Comparison of ENCODE assay signal across 27 cellular contexts in genomic region chr6:153063936-153064335, GRCh38.
"Had no signal": no experiment of that assay in that cellular context is flagged by ENCODE, and none has a peak within 500 bp of the region (broad histone marks: within the 10 kb centered on the region; RNA-seq: fewer than 3 reads in every experiment).

No MANE protein-coding gene starts in this region.

- H3K27me3 ChIP-seq: neural progenitor cell, ovary, right lobe of liver, sigmoid colon, suprapubic skin, testis, tibial artery, transverse colon, vagina had no signal

- H3K4me3 Mint-ChIP-seq: naive thymus-derived CD4-positive, alpha-beta T cell; natural killer cell; nephron; neural progenitor cell; stimulated activated memory B cell treated with anti-CD40 and anti-IgM and Interleukin-4, amounts not matched to agents 10 μg/mL and 1 μg/mL and 100 μg/mL, for 72 hours; stimulated activated naive CD8-positive, alpha-beta T cell treated with anti-CD3 and anti-CD28 coated beads, Interleukin-15, amount 100 ng/mL, for 72 hours; type B pancreatic cell had no signal

- H3K9me3 ChIP-seq: ovary, prostate gland, right lobe of liver, sigmoid colon, suprapubic skin, testis, vagina had no signal

- H3K36me3 Mint-ChIP-seq: stimulated activated memory B cell treated with anti-CD40 and anti-IgM and Interleukin-4, amounts not matched to agents 10 μg/mL and 1 μg/mL and 100 μg/mL, for 72 hours; type B pancreatic cell had no signal

- H3K27ac ChIP-seq: neural progenitor cell, ovary, prostate gland, right lobe of liver, sigmoid colon, suprapubic skin, testis, tibial artery, transverse colon, vagina had no signal

- H3K27ac Mint-ChIP-seq: natural killer cell; nephron; neural progenitor cell; stimulated activated memory B cell treated with anti-CD40 and anti-IgM and Interleukin-4, amounts not matched to agents 10 μg/mL and 1 μg/mL and 100 μg/mL, for 72 hours; stimulated activated naive CD8-positive, alpha-beta T cell treated with anti-CD3 and anti-CD28 coated beads, Interleukin-15, amount 100 ng/mL, for 72 hours; type B pancreatic cell had no signal

- H3K4me3 ChIP-seq: neural progenitor cell, ovary, prostate gland, right lobe of liver, sigmoid colon, suprapubic skin, testis, tibial artery, transverse colon, vagina had no signal

- ATAC-seq: naive thymus-derived CD4-positive, alpha-beta T cell; natural killer cell; right cardiac atrium; right lobe of liver; stimulated activated memory B cell treated with anti-CD40 and anti-IgM and Interleukin-4, amounts not matched to agents 10 μg/mL and 1 μg/mL and 100 μg/mL, for 72 hours; stimulated activated naive CD8-positive, alpha-beta T cell treated with anti-CD3 and anti-CD28 coated beads, Interleukin-15, amount 100 ng/mL, for 72 hours; stimulated activated naive CD8-positive, alpha-beta T cell treated with anti-CD3 and anti-CD28 coated beads, Interleukin-15, Interleukin-2, amounts not matched to agents 100 U/mL and 50 U/mL, for 24 hours had no signal

- H3K4me1 ChIP-seq: prostate gland, right lobe of liver, sigmoid colon, suprapubic skin, testis, tibial artery, transverse colon, vagina had no signal

- H3K36me3 ChIP-seq: ovary, prostate gland, right lobe of liver, sigmoid colon, suprapubic skin, tibial artery, transverse colon, vagina had no signal

- H3K27me3 Mint-ChIP-seq: type B pancreatic cell had no signal

- H3K4me1 Mint-ChIP-seq: naive thymus-derived CD4-positive, alpha-beta T cell; nephron; stimulated activated memory B cell treated with anti-CD40 and anti-IgM and Interleukin-4, amounts not matched to agents 10 μg/mL and 1 μg/mL and 100 μg/mL, for 72 hours; stimulated activated naive CD8-positive, alpha-beta T cell treated with anti-CD3 and anti-CD28 coated beads, Interleukin-15, amount 100 ng/mL, for 72 hours had no signal

- FAIRE-seq: small intestine, urothelium cell line had no signal

- DNase-seq: naive thymus-derived CD4-positive, alpha-beta T cell; natural killer cell; occipital lobe; ovary; right cardiac atrium; right lobe of liver; sigmoid colon; small intestine; stimulated activated CD4-positive, alpha-beta T cell treated with anti-CD3 and anti-CD28 coated beads, Interleukin-15, amount 100 ng/mL, for 24 hours; stimulated activated CD4-positive, alpha-beta T cell treated with anti-CD3 and anti-CD28 coated beads, Interleukin-2, amount 100 ng/mL, for 24 hours; stimulated activated CD4-positive, alpha-beta T cell treated with anti-CD3 and anti-CD28 coated beads, Interleukin-2, amount 100 ng/mL, for 48 hours; stimulated activated CD4-positive, alpha-beta T cell treated with anti-CD3 and anti-CD28 coated beads, Interleukin-4, amount 100 ng/mL, for 24 hours; stimulated activated naive CD4-positive, alpha-beta T cell; stimulated activated naive CD8-positive, alpha-beta T cell treated with anti-CD3 and anti-CD28 coated beads, Interleukin-15, amount 100 ng/mL, for 72 hours; stimulated activated naive CD8-positive, alpha-beta T cell treated with anti-CD3 and anti-CD28 coated beads, Interleukin-15, Interleukin-2, amounts not matched to agents 100 U/mL and 50 U/mL, for 24 hours; substantia nigra; testis; tibial artery; transverse colon had no signal
